Comparison of ENCODE assay signal across 1 cellular context in the genomic region with DNA sequence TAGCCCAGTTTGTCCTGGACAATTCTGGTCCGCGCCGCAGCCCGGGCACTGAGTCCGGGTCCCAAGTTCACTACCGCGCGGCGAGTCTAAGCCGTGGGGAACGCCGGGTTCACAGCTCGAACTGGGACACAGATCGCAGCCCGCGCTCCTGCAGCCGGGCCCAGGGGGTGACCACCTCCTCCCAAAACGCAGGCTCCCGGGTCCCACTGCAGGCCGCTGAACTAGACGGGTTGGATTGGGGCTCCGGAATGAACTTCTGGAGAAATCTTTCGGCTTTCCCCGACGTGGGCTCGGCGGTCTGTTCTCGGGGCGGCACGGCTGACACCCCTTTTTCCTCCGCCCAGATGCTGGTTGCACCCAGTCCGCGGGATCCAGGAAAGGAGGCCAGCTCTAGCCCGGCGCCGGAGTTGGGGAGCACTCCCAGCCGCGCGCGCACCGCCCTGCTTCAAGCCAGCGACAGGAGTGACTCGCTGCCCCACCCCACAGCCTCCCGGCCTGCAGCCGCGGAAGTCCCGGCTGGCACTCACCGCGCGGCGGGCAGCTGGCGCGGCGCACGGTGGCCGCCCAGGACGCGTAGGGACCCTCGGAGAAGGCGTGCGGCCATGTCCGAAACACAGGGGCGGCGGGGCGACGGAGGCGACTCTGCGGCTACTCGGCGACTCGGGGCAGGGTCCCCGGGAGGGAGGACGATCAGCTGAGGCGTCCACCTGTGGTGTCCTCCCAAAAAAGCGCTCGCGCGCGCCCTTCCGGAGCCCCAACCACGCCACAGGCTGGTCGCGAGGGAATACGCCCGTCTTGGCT.
TF ChIP-seq lines count a peak whose summit lies in the region.

A gene (minus strand): TSS at position 788 of the 801 bp plus-strand sequence. CDS start 184 bp downstream, at position 604.

TF ChIP-seq in WTC11, 78 proteins besides CTCF, POLR2A, EP300 and RAD21 (continued from another document):
- TF ChIP-seq, protein P1, sequence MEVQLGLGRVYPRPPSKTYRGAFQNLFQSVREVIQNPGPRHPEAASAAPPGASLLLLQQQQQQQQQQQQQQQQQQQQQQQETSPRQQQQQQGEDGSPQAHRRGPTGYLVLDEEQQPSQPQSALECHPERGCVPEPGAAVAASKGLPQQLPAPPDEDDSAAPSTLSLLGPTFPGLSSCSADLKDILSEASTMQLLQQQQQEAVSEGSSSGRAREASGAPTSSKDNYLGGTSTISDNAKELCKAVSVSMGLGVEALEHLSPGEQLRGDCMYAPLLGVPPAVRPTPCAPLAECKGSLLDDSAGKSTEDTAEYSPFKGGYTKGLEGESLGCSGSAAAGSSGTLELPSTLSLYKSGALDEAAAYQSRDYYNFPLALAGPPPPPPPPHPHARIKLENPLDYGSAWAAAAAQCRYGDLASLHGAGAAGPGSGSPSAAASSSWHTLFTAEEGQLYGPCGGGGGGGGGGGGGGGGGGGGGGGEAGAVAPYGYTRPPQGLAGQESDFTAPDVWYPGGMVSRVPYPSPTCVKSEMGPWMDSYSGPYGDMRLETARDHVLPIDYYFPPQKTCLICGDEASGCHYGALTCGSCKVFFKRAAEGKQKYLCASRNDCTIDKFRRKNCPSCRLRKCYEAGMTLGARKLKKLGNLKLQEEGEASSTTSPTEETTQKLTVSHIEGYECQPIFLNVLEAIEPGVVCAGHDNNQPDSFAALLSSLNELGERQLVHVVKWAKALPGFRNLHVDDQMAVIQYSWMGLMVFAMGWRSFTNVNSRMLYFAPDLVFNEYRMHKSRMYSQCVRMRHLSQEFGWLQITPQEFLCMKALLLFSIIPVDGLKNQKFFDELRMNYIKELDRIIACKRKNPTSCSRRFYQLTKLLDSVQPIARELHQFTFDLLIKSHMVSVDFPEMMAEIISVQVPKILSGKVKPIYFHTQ (CRISPR knock-in tag; IDR thresholded peaks at IDR 0.05): no peak
- TF ChIP-seq, protein P2, sequence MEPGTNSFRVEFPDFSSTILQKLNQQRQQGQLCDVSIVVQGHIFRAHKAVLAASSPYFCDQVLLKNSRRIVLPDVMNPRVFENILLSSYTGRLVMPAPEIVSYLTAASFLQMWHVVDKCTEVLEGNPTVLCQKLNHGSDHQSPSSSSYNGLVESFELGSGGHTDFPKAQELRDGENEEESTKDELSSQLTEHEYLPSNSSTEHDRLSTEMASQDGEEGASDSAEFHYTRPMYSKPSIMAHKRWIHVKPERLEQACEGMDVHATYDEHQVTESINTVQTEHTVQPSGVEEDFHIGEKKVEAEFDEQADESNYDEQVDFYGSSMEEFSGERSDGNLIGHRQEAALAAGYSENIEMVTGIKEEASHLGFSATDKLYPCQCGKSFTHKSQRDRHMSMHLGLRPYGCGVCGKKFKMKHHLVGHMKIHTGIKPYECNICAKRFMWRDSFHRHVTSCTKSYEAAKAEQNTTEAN (CRISPR knock-in tag; IDR thresholded peaks at IDR 0.05): peak; percentile 75; the same call in 1 of the 2 replicates
- TF ChIP-seq, protein P3, sequence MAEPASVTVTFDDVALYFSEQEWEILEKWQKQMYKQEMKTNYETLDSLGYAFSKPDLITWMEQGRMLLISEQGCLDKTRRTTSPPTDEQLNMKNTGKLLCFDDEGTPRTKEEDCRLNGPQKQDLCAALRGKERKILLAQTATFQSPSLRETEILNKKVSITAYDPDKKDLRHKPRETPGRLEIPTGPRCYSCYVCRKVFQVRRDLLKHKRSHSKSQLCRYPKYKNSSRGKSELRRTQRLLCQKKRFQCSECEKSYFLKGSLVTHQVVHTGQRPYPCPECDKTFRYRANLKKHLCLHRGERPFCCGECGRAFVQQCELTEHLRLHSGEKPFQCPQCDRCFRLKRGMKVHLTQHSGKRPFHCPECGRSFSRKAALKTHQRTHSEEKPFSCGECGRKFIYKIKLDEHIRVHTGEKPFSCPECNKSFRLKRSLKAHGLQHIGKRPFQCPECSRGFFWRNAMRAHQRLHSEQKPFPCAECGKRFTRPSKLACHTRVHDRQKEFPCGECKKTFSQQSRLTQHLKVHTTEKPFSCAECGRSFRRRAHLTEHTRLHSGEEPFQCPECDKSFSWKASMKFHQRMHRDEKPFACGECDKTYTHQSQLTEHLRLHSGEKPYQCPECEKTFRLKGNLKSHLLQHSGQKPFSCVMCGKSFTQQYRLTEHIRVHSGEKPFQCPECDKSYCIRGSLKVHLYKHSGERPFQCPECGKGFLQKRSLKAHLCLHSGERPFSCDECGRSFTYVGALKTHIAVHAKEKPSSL (CRISPR knock-in tag; conservative IDR thresholded peaks at IDR 0.05): no peak
- TF ChIP-seq CREM (CRISPR knock-in tag; IDR thresholded peaks at IDR 0.05) (no peak; the same call in 1 of the 2 replicates), ZNF671 (CRISPR knock-in tag; IDR thresholded peaks at IDR 0.05) (no peak), ZNF219 (CRISPR knock-in tag; IDR thresholded peaks at IDR 0.05; ENCODE audit: borderline replicate concordance) (no peak), ESRRA (CRISPR knock-in tag; IDR thresholded peaks at IDR 0.05; ENCODE audit: borderline replicate concordance) (peak; percentile 79; the same call in 1 of the 2 replicates)
- TF ChIP-seq, protein P4, sequence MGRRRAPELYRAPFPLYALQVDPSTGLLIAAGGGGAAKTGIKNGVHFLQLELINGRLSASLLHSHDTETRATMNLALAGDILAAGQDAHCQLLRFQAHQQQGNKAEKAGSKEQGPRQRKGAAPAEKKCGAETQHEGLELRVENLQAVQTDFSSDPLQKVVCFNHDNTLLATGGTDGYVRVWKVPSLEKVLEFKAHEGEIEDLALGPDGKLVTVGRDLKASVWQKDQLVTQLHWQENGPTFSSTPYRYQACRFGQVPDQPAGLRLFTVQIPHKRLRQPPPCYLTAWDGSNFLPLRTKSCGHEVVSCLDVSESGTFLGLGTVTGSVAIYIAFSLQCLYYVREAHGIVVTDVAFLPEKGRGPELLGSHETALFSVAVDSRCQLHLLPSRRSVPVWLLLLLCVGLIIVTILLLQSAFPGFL (CRISPR knock-in tag; IDR thresholded peaks at IDR 0.05; ENCODE audit: borderline replicate concordance): peak; percentile 27; the same call in 1 of the 2 replicates
- TF ChIP-seq, protein P5, sequence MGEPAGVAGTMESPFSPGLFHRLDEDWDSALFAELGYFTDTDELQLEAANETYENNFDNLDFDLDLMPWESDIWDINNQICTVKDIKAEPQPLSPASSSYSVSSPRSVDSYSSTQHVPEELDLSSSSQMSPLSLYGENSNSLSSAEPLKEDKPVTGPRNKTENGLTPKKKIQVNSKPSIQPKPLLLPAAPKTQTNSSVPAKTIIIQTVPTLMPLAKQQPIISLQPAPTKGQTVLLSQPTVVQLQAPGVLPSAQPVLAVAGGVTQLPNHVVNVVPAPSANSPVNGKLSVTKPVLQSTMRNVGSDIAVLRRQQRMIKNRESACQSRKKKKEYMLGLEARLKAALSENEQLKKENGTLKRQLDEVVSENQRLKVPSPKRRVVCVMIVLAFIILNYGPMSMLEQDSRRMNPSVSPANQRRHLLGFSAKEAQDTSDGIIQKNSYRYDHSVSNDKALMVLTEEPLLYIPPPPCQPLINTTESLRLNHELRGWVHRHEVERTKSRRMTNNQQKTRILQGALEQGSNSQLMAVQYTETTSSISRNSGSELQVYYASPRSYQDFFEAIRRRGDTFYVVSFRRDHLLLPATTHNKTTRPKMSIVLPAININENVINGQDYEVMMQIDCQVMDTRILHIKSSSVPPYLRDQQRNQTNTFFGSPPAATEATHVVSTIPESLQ (CRISPR knock-in tag; IDR thresholded peaks at IDR 0.05): no peak
